33 cellular contexts compared by ENCODE assay signal in the genomic region with DNA sequence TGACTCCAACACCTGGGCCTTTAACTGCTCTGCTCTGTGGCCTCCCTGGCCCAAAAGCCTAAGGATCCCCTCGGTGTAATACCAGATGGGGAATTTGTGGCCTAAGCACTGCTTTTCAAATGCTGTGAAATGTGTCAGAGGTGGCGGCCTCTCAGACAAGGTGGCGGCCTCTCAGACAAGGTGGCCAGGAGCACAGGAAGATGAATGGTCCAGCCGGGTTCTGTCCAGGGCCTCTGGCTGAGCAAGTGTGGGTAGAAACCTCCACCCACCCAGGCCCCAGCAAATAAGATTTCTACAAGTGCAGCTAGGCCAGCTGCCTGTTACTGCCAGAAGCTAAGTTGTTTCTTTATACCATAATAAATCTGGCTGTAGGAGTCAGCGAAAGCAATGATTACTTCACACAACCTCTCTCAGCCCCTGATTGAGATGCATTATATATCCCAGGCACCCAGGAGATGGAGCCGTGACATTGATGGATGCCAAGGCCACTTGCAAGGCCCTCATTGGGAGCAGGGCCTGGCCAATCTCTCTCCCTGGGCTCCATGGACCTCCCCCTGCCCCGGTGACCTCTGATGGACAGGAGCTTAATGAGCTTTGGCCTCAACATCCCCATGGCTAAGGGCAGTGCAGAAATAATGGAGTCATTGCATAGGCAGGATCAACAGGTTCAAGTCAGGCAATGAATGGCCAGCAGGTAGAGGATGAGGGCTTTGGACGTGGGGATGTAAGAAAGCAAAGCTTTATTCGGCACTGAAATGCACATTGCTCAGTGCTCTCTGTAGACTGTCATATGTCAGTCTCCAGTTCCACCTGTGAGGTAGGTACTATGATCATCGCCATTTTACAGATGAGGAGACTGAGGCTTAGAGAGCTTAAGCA.
"Had no signal": no experiment of that assay in that cellular context is flagged by ENCODE, and none has a peak within 500 bp of the region (broad histone marks: within the 10 kb centered on the region; RNA-seq: fewer than 3 reads in every experiment).

No MANE protein-coding gene starts in this region.

- H3K36me3 Mint-ChIP-seq: activated CD4-positive, alpha-beta memory T cell treated with anti-CD3 and anti-CD28 coated beads for 36 hours; activated CD8-positive, alpha-beta memory T cell treated with anti-CD3 and anti-CD28 coated beads, Interleukin-2, amount 10 ng/mL, durations not matched to agents 7 days and 5 days; activated naive CD4-positive, alpha-beta T cell treated with anti-CD3 and anti-CD28 coated beads, Interleukin-2, amount 50 U/mL, for 24 hours; activated naive CD8-positive, alpha-beta T cell treated with anti-CD3 and anti-CD28 coated beads for 36 hours had no signal

- ATAC-seq: activated CD4-positive, alpha-beta T cell treated with anti-CD3 and anti-CD28 coated beads for 36 hours; activated CD8-positive, alpha-beta memory T cell treated with anti-CD3 and anti-CD28 coated beads, Interleukin-2, amount 10 ng/mL, durations not matched to agents 7 days and 5 days; activated CD8-positive, alpha-beta T cell treated with anti-CD3 and anti-CD28 coated beads, Interleukin-2, amount 10 ng/mL, durations not matched to agents 7 days and 5 days; activated naive CD8-positive, alpha-beta T cell treated with anti-CD3 and anti-CD28 coated beads, Interleukin-2, amount 50 U/mL, for 24 hours; body of pancreas; effector memory CD8-positive, alpha-beta T cell; foreskin keratinocyte; gastrocnemius medialis had no signal

- H3K4me3 ChIP-seq: adrenal gland, body of pancreas, esophagus muscularis mucosa, gastrocnemius medialis had no signal

- H3K4me1 Mint-ChIP-seq: activated CD4-positive, alpha-beta T cell treated with anti-CD3 and anti-CD28 coated beads for 36 hours; activated CD4-positive, alpha-beta T cell treated with anti-CD3 and anti-CD28 coated beads, Interleukin-2, amount 10 ng/mL, durations not matched to agents 24 days and 14 days; activated CD8-positive, alpha-beta memory T cell treated with anti-CD3 and anti-CD28 coated beads, Interleukin-2, amount 10 ng/mL, durations not matched to agents 7 days and 5 days; activated naive CD4-positive, alpha-beta T cell treated with anti-CD3 and anti-CD28 coated beads, Interleukin-2, amount 50 U/mL, for 24 hours; activated naive CD8-positive, alpha-beta T cell treated with anti-CD3 and anti-CD28 coated beads for 36 hours; activated naive CD8-positive, alpha-beta T cell treated with anti-CD3 and anti-CD28 coated beads, Interleukin-2, amount 50 U/mL, for 24 hours had no signal

- H3K27ac ChIP-seq: adrenal gland, body of pancreas, esophagus muscularis mucosa, foreskin keratinocyte, gastrocnemius medialis had no signal

- DNase-seq: activated CD4-positive, alpha-beta memory T cell treated with anti-CD3 and anti-CD28 coated beads for 36 hours; activated CD4-positive, alpha-beta T cell treated with anti-CD3 and anti-CD28 coated beads for 36 hours; activated CD4-positive, alpha-beta T cell treated with anti-CD3 and anti-CD28 coated beads, Interleukin-2, amount 10 ng/mL, durations not matched to agents 24 days and 14 days; activated CD4-positive, CD25-positive, alpha-beta regulatory T cell; activated CD4-positive, CD25-positive, alpha-beta regulatory T cell treated with anti-CD3 and anti-CD28 coated beads, Interleukin-2, amount 50 U/mL, for 72 hours; activated CD8-positive, alpha-beta memory T cell treated with anti-CD3 and anti-CD28 coated beads, Interleukin-2, amount 10 ng/mL, durations not matched to agents 7 days and 5 days; activated CD8-positive, alpha-beta memory T cell treated with anti-CD3 and anti-CD28 coated beads, Interleukin-2, amount 50 U/mL, for 4 hours; activated CD8-positive, alpha-beta T cell treated with anti-CD3 and anti-CD28 coated beads, Interleukin-2, amount 10 ng/mL, durations not matched to agents 7 days and 5 days; activated effector memory CD4-positive, alpha-beta T cell treated with anti-CD3 and anti-CD28 coated beads, Interleukin-2, amount 50 U/mL, for 16 hours; activated naive CD4-positive, alpha-beta T cell treated with anti-CD3 and anti-CD28 coated beads for 36 hours; activated naive CD8-positive, alpha-beta T cell treated with anti-CD3 and anti-CD28 coated beads for 36 hours; activated naive CD8-positive, alpha-beta T cell treated with anti-CD3 and anti-CD28 coated beads, Interleukin-2, amount 50 U/mL, for 24 hours; activated T-cell treated with anti-CD3 and anti-CD28 coated beads, Interleukin-2, amount 50 U/mL, for 1 hour; activated T-cell treated with anti-CD3 and anti-CD28 coated beads, Interleukin-2, amount 50 U/mL, for 48 hours; adrenal gland; amygdala; aorta; body of pancreas; caudate nucleus; cortex of kidney; dermis blood vessel endothelial cell; effector CD4-positive, alpha-beta T cell; effector memory CD8-positive, alpha-beta T cell; erythroblast; foreskin keratinocyte; gastrocnemius medialis; glutamatergic neuron; T-helper 2 cell had no signal

- H3K9me3 Mint-ChIP-seq: activated CD4-positive, alpha-beta memory T cell treated with anti-CD3 and anti-CD28 coated beads for 36 hours; activated CD4-positive, alpha-beta T cell treated with anti-CD3 and anti-CD28 coated beads, Interleukin-2, amount 10 ng/mL, durations not matched to agents 24 days and 14 days; activated naive CD4-positive, alpha-beta T cell treated with anti-CD3 and anti-CD28 coated beads for 36 hours; activated naive CD4-positive, alpha-beta T cell treated with anti-CD3 and anti-CD28 coated beads, Interleukin-2, amount 50 U/mL, for 24 hours; activated naive CD8-positive, alpha-beta T cell treated with anti-CD3 and anti-CD28 coated beads for 36 hours; activated naive CD8-positive, alpha-beta T cell treated with anti-CD3 and anti-CD28 coated beads, Interleukin-2, amount 50 U/mL, for 24 hours; activated T-helper 1 cell treated with anti-CD3 and anti-CD28 coated beads, Interleukin-12 subunit alpha, Interleukin-12 subunit beta, Interleukin-2, Interleukin-4 antibody, amounts not matched to agents 30 ng/mL and 10 ng/mL and 1 ng/mL, durations not matched to agents 14 hours and 24 hours and 36 hours; activated T-helper 2 cell treated with anti-CD3 and anti-CD28 coated beads, Interferon-gamma antibody, Interleukin-2, Interleukin-4, amounts not matched to agents 10 μg/mL and 5 μg/mL and 100 μg/mL, durations not matched to agents 14 hours and 24 hours and 36 hours; effector memory CD8-positive, alpha-beta T cell had no signal

- H3K9me3 ChIP-seq: adrenal gland, body of pancreas, esophagus muscularis mucosa, gastrocnemius medialis had no signal

- H3K27ac Mint-ChIP-seq: activated CD4-positive, alpha-beta memory T cell treated with anti-CD3 and anti-CD28 coated beads for 36 hours; activated CD4-positive, alpha-beta T cell treated with anti-CD3 and anti-CD28 coated beads for 36 hours; activated CD4-positive, alpha-beta T cell treated with anti-CD3 and anti-CD28 coated beads, Interleukin-2, amount 10 ng/mL, durations not matched to agents 24 days and 14 days; activated CD8-positive, alpha-beta memory T cell treated with anti-CD3 and anti-CD28 coated beads, Interleukin-2, amount 10 ng/mL, durations not matched to agents 7 days and 5 days; activated CD8-positive, alpha-beta T cell treated with anti-CD3 and anti-CD28 coated beads, Interleukin-2, amount 10 ng/mL, durations not matched to agents 7 days and 5 days; activated naive CD4-positive, alpha-beta T cell treated with anti-CD3 and anti-CD28 coated beads for 36 hours; activated naive CD4-positive, alpha-beta T cell treated with anti-CD3 and anti-CD28 coated beads, Interleukin-2, amount 50 U/mL, for 24 hours; activated naive CD8-positive, alpha-beta T cell treated with anti-CD3 and anti-CD28 coated beads for 36 hours; activated naive CD8-positive, alpha-beta T cell treated with anti-CD3 and anti-CD28 coated beads, Interleukin-2, amount 50 U/mL, for 24 hours; activated T-helper 1 cell treated with anti-CD3 and anti-CD28 coated beads, Interleukin-12 subunit alpha, Interleukin-12 subunit beta, Interleukin-2, Interleukin-4 antibody, amounts not matched to agents 30 ng/mL and 10 ng/mL and 1 ng/mL, durations not matched to agents 14 hours and 24 hours and 36 hours; activated T-helper 2 cell treated with anti-CD3 and anti-CD28 coated beads, Interferon-gamma antibody, Interleukin-2, Interleukin-4, amounts not matched to agents 10 μg/mL and 5 μg/mL and 100 μg/mL, durations not matched to agents 14 hours and 24 hours and 36 hours; effector memory CD8-positive, alpha-beta T cell had no signal

- H3K36me3 ChIP-seq: adrenal gland, gastrocnemius medialis had no signal

- H3K4me3 Mint-ChIP-seq: activated CD4-positive, alpha-beta memory T cell treated with anti-CD3 and anti-CD28 coated beads for 36 hours; activated CD4-positive, alpha-beta T cell treated with anti-CD3 and anti-CD28 coated beads for 36 hours; activated CD4-positive, alpha-beta T cell treated with anti-CD3 and anti-CD28 coated beads, Interleukin-2, amount 10 ng/mL, durations not matched to agents 24 days and 14 days; activated CD8-positive, alpha-beta memory T cell treated with anti-CD3 and anti-CD28 coated beads, Interleukin-2, amount 10 ng/mL, durations not matched to agents 7 days and 5 days; activated CD8-positive, alpha-beta T cell treated with anti-CD3 and anti-CD28 coated beads, Interleukin-2, amount 10 ng/mL, durations not matched to agents 7 days and 5 days; activated naive CD4-positive, alpha-beta T cell treated with anti-CD3 and anti-CD28 coated beads for 36 hours; activated naive CD4-positive, alpha-beta T cell treated with anti-CD3 and anti-CD28 coated beads, Interleukin-2, amount 50 U/mL, for 24 hours; activated naive CD8-positive, alpha-beta T cell treated with anti-CD3 and anti-CD28 coated beads for 36 hours; activated naive CD8-positive, alpha-beta T cell treated with anti-CD3 and anti-CD28 coated beads, Interleukin-2, amount 50 U/mL, for 24 hours; activated T-helper 1 cell treated with anti-CD3 and anti-CD28 coated beads, Interleukin-12 subunit alpha, Interleukin-12 subunit beta, Interleukin-2, Interleukin-4 antibody, amounts not matched to agents 30 ng/mL and 10 ng/mL and 1 ng/mL, durations not matched to agents 14 hours and 24 hours and 36 hours; effector memory CD8-positive, alpha-beta T cell had no signal

- FAIRE-seq: colon had no signal

- H3K27me3 ChIP-seq: adrenal gland, body of pancreas, esophagus muscularis mucosa, gastrocnemius medialis had no signal

- H3K4me1 ChIP-seq: adrenal gland, esophagus muscularis mucosa, foreskin keratinocyte, gastrocnemius medialis had no signal
